ENCODE assay signal across 29 cellular contexts in the genomic region with DNA sequence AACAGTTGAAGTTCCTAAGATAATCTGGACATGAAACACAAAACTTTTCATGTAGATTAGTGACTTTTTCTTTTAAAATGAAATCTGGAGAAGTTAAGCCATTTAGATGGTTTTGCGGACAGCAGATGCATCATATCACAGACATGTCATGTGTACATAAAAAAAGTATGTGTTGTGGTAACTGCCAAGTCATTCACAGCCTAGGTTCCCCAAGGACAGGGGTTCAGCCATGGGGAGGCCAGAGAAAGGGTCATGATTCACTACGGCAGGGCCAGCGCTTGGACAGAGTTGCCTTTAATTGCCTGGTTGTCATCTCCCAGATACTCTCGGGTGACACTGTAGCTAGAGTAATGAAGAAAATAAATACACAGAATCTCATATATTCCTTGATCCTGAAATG.
A peak's percentile ranks its signal among the peaks of the same experiment; 100 is the strongest.
DNase-seq lines count a peak whose midpoint lies in the region; ATAC-seq and TF ChIP-seq lines count a peak whose summit lies in the region.
"Had no signal": no experiment of that assay in that cellular context is flagged by ENCODE, and none has a peak within 500 bp of the region (broad histone marks: within the 10 kb centered on the region; RNA-seq: fewer than 3 reads in every experiment).

No MANE protein-coding gene starts in this region.

- H2BK120ac ChIP-seq in IMR-90 (ENCODE audit: low read depth, low read length) = no peak overlapping the region
- H2BK120ac ChIP-seq in mesenchymal stem cell (ENCODE audit: low read depth, low read length) = no peak overlapping the region

- H2BK5ac ChIP-seq in IMR-90 (ENCODE audit: low read depth, low read length, poor library complexity, severe bottlenecking) (peak overlapping the region; percentile 28), mesenchymal stem cell (ENCODE audit: low read depth, low read length, poor library complexity, severe bottlenecking) (no peak overlapping the region)

- H3K9me3 ChIP-seq in IMR-90 (ENCODE audit: control insufficient read depth, insufficient read depth, low read length) (no peaks in the 10 kb centered on the region), mesenchymal stem cell (ENCODE audit: control insufficient read depth, low read length) (no peaks in the 10 kb centered on the region)
- H3K9me3 ChIP-seq: A549, ovary, SK-N-SH had no signal

- H3K27ac Mint-ChIP-seq in stimulated activated memory B cell treated with anti-CD40 and anti-IgM and Interleukin-4, amounts not matched to agents 10 μg/mL and 1 μg/mL and 100 μg/mL, for 72 hours = no peak overlapping the region
- H3K27ac Mint-ChIP-seq in natural killer cell = no peak overlapping the region
- H3K27ac Mint-ChIP-seq: activated CD4-positive, alpha-beta T cell treated with anti-CD3 and anti-CD28 coated beads, Interleukin-2, amount 10 ng/mL, durations not matched to agents 7 days and 5 days; activated naive CD4-positive, alpha-beta T cell treated with anti-CD3 and anti-CD28 coated beads for 36 hours; natural killer cell treated with Interleukin-12 subunit alpha and Interleukin-12 subunit beta and Interleukin-15 and Interleukin-18, amount 100 ng/mL, for 72 hours; type B pancreatic cell had no signal

- no peaks in the 10 kb centered on the region for H3K36me3 Mint-ChIP-seq in stimulated activated memory B cell treated with anti-CD40 and anti-IgM and Interleukin-4, amounts not matched to agents 10 μg/mL and 1 μg/mL and 100 μg/mL, for 72 hours
- no peaks in the 10 kb centered on the region for H3K36me3 Mint-ChIP-seq in natural killer cell
- H3K36me3 Mint-ChIP-seq: natural killer cell treated with Interleukin-12 subunit alpha and Interleukin-12 subunit beta and Interleukin-15 and Interleukin-18, amount 100 ng/mL, for 72 hours had no signal

- H3K14ac ChIP-seq in IMR-90 (replicated peaks; ENCODE audit: low read depth, low read length) (no peak overlapping the region), mesenchymal stem cell (ENCODE audit: low read length in 2 of 2) (no peak overlapping the region)

- BruUV-seq in IMR-90 (replicated peaks; lab: Mats Ljungman, UMichigan) = no TSS peak

- H2AFZ ChIP-seq in IMR-90 (replicated peaks; ENCODE audit: low read length, poor library complexity) (no peak overlapping the region), mesenchymal stem cell (ENCODE audit: low read depth, low read length) (no peak overlapping the region)
- H2AFZ ChIP-seq: hepatocyte had no signal

- H3K4me3 ChIP-seq in AG10803 (ENCODE audit: low read length) (no peak overlapping the region), IMR-90 (ENCODE audit: insufficient read depth, low read depth, low read length) (no peak overlapping the region), fibroblast of pulmonary artery (replicated peaks; ENCODE audit: low read depth, low read length) (no peak overlapping the region), mesenchymal stem cell (ENCODE audit: insufficient read depth in 1 of 2, low read depth in 1 of 2, low read length in 2 of 2) (no peak overlapping the region)
- H3K4me3 ChIP-seq: A549, dorsolateral prefrontal cortex, hepatocyte, ovary had no signal

- no peaks in the 10 kb centered on the region for H3K27me3 ChIP-seq in IMR-90 (ENCODE audit: control insufficient read depth, insufficient read depth, low read length)
- H3K27me3 ChIP-seq in mesenchymal stem cell (ENCODE audit: control insufficient read depth in 1 of 2, insufficient read depth in 1 of 2, low read length in 2 of 2) = no peaks in the 10 kb centered on the region
- H3K27me3 ChIP-seq: dorsolateral prefrontal cortex, foreskin keratinocyte, hepatocyte, ovary had no signal

- H2AK5ac ChIP-seq in IMR-90 (ENCODE audit: low read depth, low read length) = no peak overlapping the region
- H2AK5ac ChIP-seq in mesenchymal stem cell (ENCODE audit: low read length, severe bottlenecking) = no peak overlapping the region

- ATAC-seq in IMR-90 (ENCODE audit: low read depth) (peak; percentile 63), natural killer cell (no peak)
- no peak for ATAC-seq in stimulated activated memory B cell treated with anti-CD40 and anti-IgM and Interleukin-4, amounts not matched to agents 10 μg/mL and 1 μg/mL and 100 μg/mL, for 72 hours
- ATAC-seq: A549; foreskin keratinocyte; natural killer cell treated with Interleukin-12 subunit alpha and Interleukin-12 subunit beta and Interleukin-15 and Interleukin-18, amount 100 ng/mL, for 72 hours had no signal

- no peaks in the 10 kb centered on the region for H4K20me1 ChIP-seq in IMR-90 (ENCODE audit: insufficient read depth, low read length)

- H2AK9ac ChIP-seq in IMR-90 (replicated peaks; ENCODE audit: low read depth, low read length, poor library complexity) = no peak overlapping the region

- no peak for TF ChIP-seq POLR2A in IMR-90 (IDR thresholded peaks at IDR 0.05; ENCODE audit: low read depth, low read length)

- intact Hi-C loops in IMR-90 (cut with micrococcal nuclease) (no loop called here), natural killer cell (cut with micrococcal nuclease) (no loop called here)

- H4K91ac ChIP-seq in IMR-90 (ENCODE audit: insufficient read depth, low read depth, low read length) (no peak overlapping the region), mesenchymal stem cell (ENCODE audit: low read length) (no peak overlapping the region)

- H2BK15ac ChIP-seq in IMR-90 (ENCODE audit: low read depth, low read length) (no peak overlapping the region), mesenchymal stem cell (ENCODE audit: low read depth, poor library complexity, severe bottlenecking) (no peak overlapping the region)

- H3K4me2 ChIP-seq in IMR-90 (ENCODE audit: low read depth, low read length) (peak overlapping the region; percentile 37), mesenchymal stem cell (ENCODE audit: low read length, poor library complexity, severe bottlenecking) (no peak overlapping the region)
- H3K4me2 ChIP-seq: A549, hepatocyte, SK-N-SH had no signal

- H3K36me3 ChIP-seq in IMR-90 (ENCODE audit: control insufficient read depth, insufficient read depth, low read length) (no peaks in the 10 kb centered on the region), mesenchymal stem cell (ENCODE audit: control insufficient read depth in 1 of 2, insufficient read depth in 2 of 2, low read depth in 1 of 2, low read length in 2 of 2) (no peaks in the 10 kb centered on the region)
- H3K36me3 ChIP-seq: ovary had no signal

- POLR2A ChIA-PET in IMR-90 (lab: Charles Lee; ENCODE audit: unreplicated experiment) = no interaction called here

- H4K8ac ChIP-seq in IMR-90 (ENCODE audit: low read depth in 2 of 2, low read length in 2 of 2) (no peak overlapping the region), mesenchymal stem cell (ENCODE audit: low read length) (no peak overlapping the region)

- H3K27ac ChIP-seq in IMR-90 (ENCODE audit: insufficient read depth, low read length) (peak overlapping the region; percentile 31; the same call in 1 of the 2 replicates), mesenchymal stem cell (ENCODE audit: low read length, poor library complexity, severe bottlenecking) (no peak overlapping the region)
- H3K27ac ChIP-seq: A549, dorsolateral prefrontal cortex, foreskin keratinocyte, hepatocyte had no signal

- H4K5ac ChIP-seq in IMR-90 (ENCODE audit: low read depth, low read length) = no peak overlapping the region

- H3K9me1 ChIP-seq in IMR-90 (ENCODE audit: insufficient read depth, low read length) = no peaks in the 10 kb centered on the region; the same call in 1 of the 2 replicates

- no peak overlapping the region for H3K4me3 Mint-ChIP-seq in stimulated activated memory B cell treated with anti-CD40 and anti-IgM and Interleukin-4, amounts not matched to agents 10 μg/mL and 1 μg/mL and 100 μg/mL, for 72 hours
- H3K4me3 Mint-ChIP-seq in natural killer cell = no peak overlapping the region
- H3K4me3 Mint-ChIP-seq: activated CD4-positive, alpha-beta T cell treated with anti-CD3 and anti-CD28 coated beads, Interleukin-2, amount 10 ng/mL, durations not matched to agents 7 days and 5 days; activated naive CD4-positive, alpha-beta T cell treated with anti-CD3 and anti-CD28 coated beads for 36 hours; central memory CD8-positive, alpha-beta T cell; natural killer cell treated with Interleukin-12 subunit alpha and Interleukin-12 subunit beta and Interleukin-15 and Interleukin-18, amount 100 ng/mL, for 72 hours; type B pancreatic cell had no signal

- H3K23ac ChIP-seq in IMR-90 (ENCODE audit: low read depth, low read length) (no peak overlapping the region), mesenchymal stem cell (ENCODE audit: low read length in 2 of 2) (no peak overlapping the region)

- no peaks in the 10 kb centered on the region for H3K4me1 Mint-ChIP-seq in stimulated activated memory B cell treated with anti-CD40 and anti-IgM and Interleukin-4, amounts not matched to agents 10 μg/mL and 1 μg/mL and 100 μg/mL, for 72 hours
- H3K4me1 Mint-ChIP-seq in natural killer cell = no peaks in the 10 kb centered on the region
- H3K4me1 Mint-ChIP-seq: activated CD4-positive, alpha-beta T cell treated with anti-CD3 and anti-CD28 coated beads, Interleukin-2, amount 10 ng/mL, durations not matched to agents 7 days and 5 days; central memory CD8-positive, alpha-beta T cell had no signal

- H2BK12ac ChIP-seq in mesenchymal stem cell (ENCODE audit: low read length in 2 of 2) = no peak overlapping the region

- in situ Hi-C loops in IMR-90 (cut with MboI; ENCODE audit: low sequenced_read_pairs) = loop anchor here (5.0 kb wide), 1 partner anchor 36 kb away; no protein-coding TSS in a partner anchor

- H3K9ac ChIP-seq in IMR-90 (ENCODE audit: low read depth, low read length) (no peak overlapping the region), mesenchymal stem cell (ENCODE audit: low read length) (no peak overlapping the region)
- H3K9ac ChIP-seq: SK-N-SH had no signal

- peaks cover 6% of the 10 kb centered on the region for H3K27me3 Mint-ChIP-seq in stimulated activated memory B cell treated with anti-CD40 and anti-IgM and Interleukin-4, amounts not matched to agents 10 μg/mL and 1 μg/mL and 100 μg/mL, for 72 hours
- H3K27me3 Mint-ChIP-seq in natural killer cell (ENCODE audit: low read depth in 2 of 2) = no peaks in the 10 kb centered on the region
- H3K27me3 Mint-ChIP-seq: central memory CD8-positive, alpha-beta T cell; type B pancreatic cell had no signal

- no CpG with 5 or more reads among the region's 4 CpGs for WGBS in IMR-90 (ENCODE audit: extremely low coverage in 2 of 2, insufficient read length in 1 of 2), 2 experiments
- 43% methylated on average over 3 of the region's 4 CpGs for WGBS in mesenchymal stem cell

- no peak for TF ChIP-seq CTCF in AG10803 (conservative IDR thresholded peaks at IDR 0.05; ENCODE audit: low read length)
- no peak for TF ChIP-seq CTCF in IMR-90 (conservative IDR thresholded peaks at IDR 0.05; ENCODE audit: low read depth, low read length)
- no peak for TF ChIP-seq CTCF in fibroblast of pulmonary artery (IDR thresholded peaks at IDR 0.05; ENCODE audit: low read length, missing control alignments)
- TF ChIP-seq CTCF in natural killer cell (IDR thresholded peaks at IDR 0.05) = no peak

- H3K18ac ChIP-seq in IMR-90 (ENCODE audit: low read depth, low read length) = no peak overlapping the region; the same call in 1 of the 2 replicates
- H3K18ac ChIP-seq in mesenchymal stem cell (ENCODE audit: low read depth in 1 of 2, low read length in 2 of 2) = no peak overlapping the region

- no peak for TF ChIP-seq RAD21 in IMR-90 (IDR thresholded peaks at IDR 0.05; ENCODE audit: low read length)

- peaks cover 8 to 10% of the 10 kb centered on the region in 2 experiments; a peak in 1 of 4 replicates for H3K79me1 ChIP-seq in IMR-90 (ENCODE audit: low read depth in 1 of 2, low read length in 2 of 2)
- H3K79me1 ChIP-seq in mesenchymal stem cell (replicated peaks; ENCODE audit: low read length, poor library complexity, severe bottlenecking) = no peaks in the 10 kb centered on the region

- peaks cover 8% of the 10 kb centered on the region for H3K4me1 ChIP-seq in IMR-90 (ENCODE audit: control insufficient read depth, insufficient read depth, low read length)
- H3K4me1 ChIP-seq in mesenchymal stem cell (ENCODE audit: control insufficient read depth, insufficient read depth, low read depth, low read length) = no peaks in the 10 kb centered on the region
- H3K4me1 ChIP-seq: A549, foreskin keratinocyte had no signal

- no peak overlapping the region for H3K56ac ChIP-seq in IMR-90 (ENCODE audit: extremely low read depth, insufficient read depth, low read length)

- dilution Hi-C loops in IMR-90 (cut with HindIII; ENCODE audit: low sequenced_read_pairs, unreplicated experiment) = no loop called here

- CTCF ChIA-PET in IMR-90 (lab: Yijun Ruan, JAX) = interaction anchor here (0.7 kb wide), 1 partner anchor 323 kb away, joined by 3 read pairs; no protein-coding TSS in a partner anchor

- DNase-seq in AG10803 (ENCODE audit: low read depth) (peak; percentile 57), IMR-90 (peak; percentile 72), fibroblast of pulmonary artery (ENCODE audit: low read depth) (peak; percentile 34), mesenchymal stem cell (peak; percentile 44), natural killer cell (no peak), putamen (ENCODE audit: low spot score) (no peak), T1000 (lab: John Stamatoyannopoulos, UW) (no peak)
- DNase-seq: activated CD4-positive, alpha-beta T cell treated with anti-CD3 and anti-CD28 coated beads, Interleukin-2, amount 10 ng/mL, durations not matched to agents 7 days and 5 days; activated naive CD4-positive, alpha-beta T cell treated with anti-CD3 and anti-CD28 coated beads for 36 hours; aorta; COR-L47; DMS79; dorsolateral prefrontal cortex; foreskin keratinocyte; NCI-H1105; NCI-H2029; NCI-H2227 treated with DMSO at 0.1 percent for 48 hours; NCI-H774; RPMI8226; SK-N-SH; stimulated activated CD4-positive, alpha-beta T cell treated with anti-CD3 and anti-CD28 coated beads, Interleukin-15, amount 100 ng/mL, for 24 hours; stimulated activated CD8-positive, alpha-beta memory T cell treated with anti-CD3 and anti-CD28 coated beads, Interleukin-4, amount 100 ng/mL, for 48 hours had no signal

- H3K9me3 Mint-ChIP-seq in stimulated activated memory B cell treated with anti-CD40 and anti-IgM and Interleukin-4, amounts not matched to agents 10 μg/mL and 1 μg/mL and 100 μg/mL, for 72 hours = peaks cover 2% of the 10 kb centered on the region
- no peaks in the 10 kb centered on the region for H3K9me3 Mint-ChIP-seq in natural killer cell
- H3K9me3 Mint-ChIP-seq: activated CD4-positive, alpha-beta T cell treated with anti-CD3 and anti-CD28 coated beads, Interleukin-2, amount 10 ng/mL, durations not matched to agents 7 days and 5 days; activated naive CD4-positive, alpha-beta T cell treated with anti-CD3 and anti-CD28 coated beads for 36 hours; natural killer cell treated with Interleukin-12 subunit alpha and Interleukin-12 subunit beta and Interleukin-15 and Interleukin-18, amount 100 ng/mL, for 72 hours had no signal

- H3K4ac ChIP-seq in IMR-90 (ENCODE audit: low read depth, low read length) (no peak overlapping the region), mesenchymal stem cell (ENCODE audit: low read depth in 1 of 2, low read length in 2 of 2) (no peak overlapping the region)

- no peak overlapping the region for H2BK20ac ChIP-seq in IMR-90 (ENCODE audit: low read depth, low read length)

Comparison
In these comparisons a context has a peak if more than half of its experiments do, and no peak if none do; other contexts are left out.
1. DNase-seq: peak in AG10803 (single experiment), IMR-90 (single experiment), fibroblast of pulmonary artery (single experiment) and mesenchymal stem cell (single experiment); none in natural killer cell (single experiment), putamen (single experiment) and T1000 (single experiment).